ENCODE assay signal across 8 cellular contexts in genomic region chr3:192063570-192063969, GRCh38.
DNase-seq lines count a peak whose midpoint lies in the region; ATAC-seq and TF ChIP-seq lines count a peak whose summit lies in the region.

No MANE protein-coding gene starts in this region.

- H3K36me3 Mint-ChIP-seq in stimulated activated naive B cell treated with anti-CD40 and anti-IgM and Interleukin-4, amounts not matched to agents 10 μg/mL and 1 μg/mL and 100 μg/mL, for 72 hours, result no peaks in the 10 kb centered on the region

- H3K4me1 Mint-ChIP-seq in stimulated activated naive B cell treated with anti-CD40 and anti-IgM and Interleukin-4, amounts not matched to agents 10 μg/mL and 1 μg/mL and 100 μg/mL, for 72 hours, result no peaks in the 10 kb centered on the region

- DNase-seq in epithelial cell of esophagus (ENCODE audit: low read depth), result peak; percentile 45
- DNase-seq in stimulated activated naive B cell treated with anti-CD40 and anti-IgM and Interleukin-4, amounts not matched to agents 10 μg/mL and 1 μg/mL and 100 μg/mL, for 72 hours, result peak; percentile 5
- no peak for DNase-seq in NCI-H146 treated with DMSO at 0.1 percent for 48 hours (lab: John Stamatoyannopoulos, UW; ENCODE audit: unreplicated experiment)
- no peak for DNase-seq in NCI-H446 treated with DMSO at 0.1 percent for 48 hours (lab: John Stamatoyannopoulos, UW)
- no peak for DNase-seq in activated CD4-positive, alpha-beta T cell treated with anti-CD3 and anti-CD28 coated beads, Interleukin-2, amount 50 U/mL, for 48 hours
- DNase-seq in NCI-H2081 treated with DMSO at 0.1 percent for 48 hours (lab: John Stamatoyannopoulos, UW), result no peak

- ATAC-seq in GM19452 (IDR thresholded peaks at IDR 0.05; ENCODE audit: unreplicated experiment) (peak; percentile 68), HG03280 (IDR thresholded peaks at IDR 0.05; ENCODE audit: unreplicated experiment) (peak; percentile 88)
- peak; percentile 46 to 64 for ATAC-seq in stimulated activated naive B cell treated with anti-CD40 and anti-IgM and Interleukin-4, amounts not matched to agents 10 μg/mL and 1 μg/mL and 100 μg/mL, for 72 hours (replicated peaks)

- no peak overlapping the region for H3K4me3 ChIP-seq in epithelial cell of esophagus (ENCODE audit: low read length)

- H3K9me3 Mint-ChIP-seq in stimulated activated naive B cell treated with anti-CD40 and anti-IgM and Interleukin-4, amounts not matched to agents 10 μg/mL and 1 μg/mL and 100 μg/mL, for 72 hours, result peaks cover 1 to 5% of the 10 kb centered on the region in 2 donors

- peak overlapping the region; percentile 7 for H3K27ac Mint-ChIP-seq in stimulated activated naive B cell treated with anti-CD40 and anti-IgM and Interleukin-4, amounts not matched to agents 10 μg/mL and 1 μg/mL and 100 μg/mL, for 72 hours

- H3K27me3 Mint-ChIP-seq in stimulated activated naive B cell treated with anti-CD40 and anti-IgM and Interleukin-4, amounts not matched to agents 10 μg/mL and 1 μg/mL and 100 μg/mL, for 72 hours, result no peaks in the 10 kb centered on the region

- H3K4me3 Mint-ChIP-seq in stimulated activated naive B cell treated with anti-CD40 and anti-IgM and Interleukin-4, amounts not matched to agents 10 μg/mL and 1 μg/mL and 100 μg/mL, for 72 hours, result peak overlapping the region in 1 of 2 donors; percentile 66

- TF ChIP-seq CTCF in epithelial cell of esophagus (IDR thresholded peaks at IDR 0.05; ENCODE audit: insufficient read depth, low read depth, low read length, missing control alignments), result no peak

Comparison
In these comparisons a context has a peak if more than half of its experiments do, and no peak if none do; other contexts are left out.
1. DNase-seq: peak in epithelial cell of esophagus (single experiment) and stimulated activated naive B cell treated with anti-CD40 and anti-IgM and Interleukin-4, amounts not matched to agents 10 μg/mL and 1 μg/mL and 100 μg/mL, for 72 hours (single experiment); none in NCI-H146 treated with DMSO at 0.1 percent for 48 hours (single experiment), NCI-H446 treated with DMSO at 0.1 percent for 48 hours (single experiment), activated CD4-positive, alpha-beta T cell treated with anti-CD3 and anti-CD28 coated beads, Interleukin-2, amount 50 U/mL, for 48 hours (0 of 2) and NCI-H2081 treated with DMSO at 0.1 percent for 48 hours (single experiment).
2. Peak in every context shown above with its lines, with median percentiles within 50 percentile points of each other: ATAC-seq.